7 cellular contexts compared by ENCODE assay signal in the genomic region with DNA sequence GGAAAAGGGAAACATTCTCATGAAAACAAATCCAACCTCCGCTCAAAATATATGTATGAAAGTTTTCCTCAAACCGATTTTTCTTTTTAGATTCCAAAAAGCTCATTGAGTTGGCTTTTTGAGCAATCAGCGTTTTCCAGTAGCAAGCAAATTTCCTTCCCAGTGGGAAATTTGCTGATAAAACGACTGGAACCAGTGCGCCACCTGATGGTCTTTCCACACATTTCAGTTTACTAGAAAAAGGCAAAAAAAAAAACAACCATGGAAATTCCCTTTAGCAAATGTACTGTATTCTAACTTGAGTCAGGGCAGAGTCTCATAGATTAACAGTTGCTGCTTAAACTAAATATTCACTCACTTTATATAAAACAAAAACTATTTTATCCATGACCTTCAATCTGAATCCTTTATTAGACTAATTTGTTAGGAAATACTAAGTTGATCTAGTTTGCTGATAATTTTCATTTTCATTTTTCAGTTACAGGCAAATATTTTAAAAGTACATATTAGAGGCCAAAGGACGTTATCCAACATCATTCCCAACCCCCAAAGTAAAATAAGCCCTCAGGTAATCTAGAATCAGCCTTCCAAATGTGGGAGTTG.
DNase-seq lines count a peak whose midpoint lies in the region; ATAC-seq, FAIRE-seq and TF ChIP-seq lines count a peak whose summit lies in the region.

No MANE protein-coding gene starts in this region.

- H3K4me3 ChIP-seq in GM12878, result no peak overlapping the region
- H3K4me3 ChIP-seq in lower lobe of right lung, result no peak overlapping the region

- TF ChIP-seq POLR2A in GM12878 (IDR thresholded peaks at IDR 0.05; ENCODE audit: low read depth, low read length), result no peak

- intact Hi-C loops in GM12878 (cut with micrococcal nuclease; ENCODE audit: unreplicated experiment) (loop anchor here (2.0 to 10.0 kb wide), 4 partner anchors 58 to 594 kb away; no protein-coding TSS in a partner anchor), lower lobe of right lung (cut with DNase I) (no loop called here)

- no peak for TF ChIP-seq EP300 in GM12878 (IDR thresholded peaks at IDR 0.05; ENCODE audit: borderline replicate concordance in 1 of 2, control insufficient read depth in 1 of 2, low read depth in 2 of 2, low read length in 2 of 2)

- no TSS peak for BruUV-seq in GM12878 (replicated peaks; lab: Mats Ljungman, UMichigan)

- SMC1A ChIA-PET in GM12878 (lab: Charles Lee; ENCODE audit: uncharacterized antibody, unreplicated experiment), result interaction anchor here (0.6 to 1.6 kb wide), 2 partner anchors 229 to 593 kb away, joined by 3 to 5 read pairs; no protein-coding TSS in a partner anchor

- TF ChIP-seq RAD21 in GM12878 (IDR thresholded peaks at IDR 0.05; ENCODE audit: insufficient read depth, low read depth, low read length), result peak; percentile 49

- POLR2A ChIA-PET in GM12878 (lab: Charles Lee), result no interaction called here

- no peak overlapping the region for H3K9ac ChIP-seq in GM12878 (ENCODE audit: control insufficient read depth, insufficient read depth, low read length)

- no peaks in the 10 kb centered on the region for H4K20me1 ChIP-seq in GM12878 (ENCODE audit: control insufficient read depth, insufficient read depth)

- CTCF ChIA-PET in GM12878 (lab: Yijun Ruan, JAX), result interaction anchor here (0.7 to 2.4 kb wide), 7 partner anchors 9 to 595 kb away, joined by 3 to 7 read pairs (median 4); no protein-coding TSS in a partner anchor

- H3K4me1 ChIP-seq in GM12878 (ENCODE audit: control insufficient read depth, insufficient read depth, low read length) (no peaks in the 10 kb centered on the region), lower lobe of right lung (no peaks in the 10 kb centered on the region)

- FAIRE-seq in GM12878 (lab: Jason Lieb, UNC), result peak; percentile 85

- ATAC-seq in GM12878 (peak; percentile 50; the same call in 2 of the 3 replicates), lower lobe of right lung (no peak), GM21390 (IDR thresholded peaks at IDR 0.05; ENCODE audit: unreplicated experiment) (no peak)

- H3K27me3 ChIP-seq in GM12878 (replicated peaks in 1 of 2; ENCODE audit: control insufficient read depth in 2 of 2, insufficient read depth in 2 of 2, low read length in 1 of 2), result no peaks in the 10 kb centered on the region
- H3K27me3 ChIP-seq in lower lobe of right lung (ENCODE audit: low read depth), result no peaks in the 10 kb centered on the region

- no peaks in the 10 kb centered on the region for H3K9me3 ChIP-seq in GM12878 (replicated peaks; ENCODE audit: control insufficient read depth, insufficient read depth, low read length)
- no peaks in the 10 kb centered on the region for H3K9me3 ChIP-seq in lower lobe of right lung

- TF ChIP-seq CTCF in GM12878 (IDR thresholded peaks at IDR 0.05 in 2 of 3, conservative IDR thresholded peaks at IDR 0.05 in 1 of 3; ENCODE audit: control insufficient read depth in 2 of 3, extremely low read depth in 1 of 3, insufficient read depth in 1 of 3, low read depth in 3 of 3, low read length in 3 of 3) (peak; percentile 47 to 62 (median 49); a peak in 5 of 6 replicates), lower lobe of right lung (IDR thresholded peaks at IDR 0.05) (peak; percentile 56)

- H3K36me3 ChIP-seq in GM12878 (ENCODE audit: control insufficient read depth in 2 of 2, insufficient read depth in 2 of 2, low read length in 1 of 2), result no peaks in the 10 kb centered on the region
- H3K36me3 ChIP-seq in lower lobe of right lung, result no peaks in the 10 kb centered on the region

- no peak overlapping the region for H2AFZ ChIP-seq in GM12878 (ENCODE audit: control insufficient read depth, low read depth, low read length)

- H3K27ac ChIP-seq in GM12878 (ENCODE audit: control insufficient read depth, insufficient read depth) (no peak overlapping the region), lower lobe of right lung (no peak overlapping the region)

- no peaks in the 10 kb centered on the region for H3K79me2 ChIP-seq in GM12878 (ENCODE audit: control insufficient read depth, insufficient read depth, low read length)

- DNase-seq in ELR (ENCODE audit: low read depth) (peak; percentile 23), LHCN-M2 (ENCODE audit: low read depth) (peak; percentile 38), GM12878 (ENCODE audit: low read depth, low spot score) (no peak), lower lobe of right lung (no peak), amniotic stem cell (lab: John Stamatoyannopoulos, UW) (no peak), MV-4-11 (lab: John Stamatoyannopoulos, UW) (no peak)

- in situ Hi-C loops in GM12878 (cut with MboI), result loop anchor here (5.0 to 10.0 kb wide), 2 partner anchors 506 to 588 kb away; no protein-coding TSS in a partner anchor

- RAD21 ChIA-PET in GM12878 (lab: Charles Lee; ENCODE audit: unreplicated experiment), result interaction anchor here (0.7 to 1.2 kb wide), 2 partner anchors 121 to 593 kb away, joined by 3 read pairs; no protein-coding TSS in a partner anchor

- WGBS in GM12878 (ENCODE audit: insufficient coverage, insufficient replicate concordance, low lambda C conversion rate, missing lambda C conversion rate), result 2% methylated on average over 6 of the region's 6 CpGs

- no peak overlapping the region for H3K4me2 ChIP-seq in GM12878 (ENCODE audit: control insufficient read depth, insufficient read depth)

TF ChIP-seq in GM12878, 131 proteins besides CTCF, POLR2A, EP300 and RAD21:
- no peak for TF ChIP-seq BCL11A (IDR thresholded peaks at IDR 0.05; ENCODE audit: low read depth, low read length)
- TF ChIP-seq SMAD1 (IDR thresholded peaks at IDR 0.05; ENCODE audit: low read depth, partially characterized antibody), result no peak
- no peak for TF ChIP-seq EZH2 (IDR thresholded peaks at IDR 0.05; ENCODE audit: borderline replicate concordance, control insufficient read depth, low read depth, low read length)
- TF ChIP-seq, protein P1, sequence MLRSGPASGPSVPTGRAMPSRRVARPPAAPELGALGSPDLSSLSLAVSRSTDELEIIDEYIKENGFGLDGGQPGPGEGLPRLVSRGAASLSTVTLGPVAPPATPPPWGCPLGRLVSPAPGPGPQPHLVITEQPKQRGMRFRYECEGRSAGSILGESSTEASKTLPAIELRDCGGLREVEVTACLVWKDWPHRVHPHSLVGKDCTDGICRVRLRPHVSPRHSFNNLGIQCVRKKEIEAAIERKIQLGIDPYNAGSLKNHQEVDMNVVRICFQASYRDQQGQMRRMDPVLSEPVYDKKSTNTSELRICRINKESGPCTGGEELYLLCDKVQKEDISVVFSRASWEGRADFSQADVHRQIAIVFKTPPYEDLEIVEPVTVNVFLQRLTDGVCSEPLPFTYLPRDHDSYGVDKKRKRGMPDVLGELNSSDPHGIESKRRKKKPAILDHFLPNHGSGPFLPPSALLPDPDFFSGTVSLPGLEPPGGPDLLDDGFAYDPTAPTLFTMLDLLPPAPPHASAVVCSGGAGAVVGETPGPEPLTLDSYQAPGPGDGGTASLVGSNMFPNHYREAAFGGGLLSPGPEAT (IDR thresholded peaks at IDR 0.05; ENCODE audit: low read depth), result peak; percentile 75
- peak; percentile 83; the same call in 1 of the 2 replicates for TF ChIP-seq ZNF384 (IDR thresholded peaks at IDR 0.05; ENCODE audit: borderline replicate concordance, low read depth, low read length)
- no peak for TF ChIP-seq LARP7 (IDR thresholded peaks at IDR 0.05)
- TF ChIP-seq CBFB (IDR thresholded peaks at IDR 0.05; ENCODE audit: low read depth), result no peak
- TF ChIP-seq RAD51 (IDR thresholded peaks at IDR 0.05), result no peak
TF ChIP-seq in GM12878: peak in this region for 2.

Comparison
In these comparisons a context has a peak if more than half of its experiments do, and no peak if none do; other contexts are left out.
1. DNase-seq: peak in ELR (single experiment) and LHCN-M2 (single experiment); none in GM12878 (single experiment), lower lobe of right lung (single experiment), amniotic stem cell (single experiment) and MV-4-11 (single experiment).